1 cellular context compared by ENCODE assay signal in genomic region chr3:105503191-105503593, GRCh38.
A peak's percentile ranks its signal among the peaks of the same experiment; 100 is the strongest.
TF ChIP-seq lines count a peak whose summit lies in the region.

No MANE protein-coding gene starts in this region.

TF ChIP-seq in HepG2, 621 proteins besides CTCF, POLR2A, EP300 and RAD21 (continued from another document and continues in another):
- no peak for TF ChIP-seq ZHX2 (IDR thresholded peaks at IDR 0.05; ENCODE audit: low read depth)
- no peak; the same call in 1 of the 2 replicates for TF ChIP-seq ZHX2 (CRISPR knock-in tag; IDR thresholded peaks at IDR 0.05; ENCODE audit: borderline replicate concordance)
- TF ChIP-seq MED13 (CRISPR knock-in tag; IDR thresholded peaks at IDR 0.05), result no peak
- TF ChIP-seq HDAC1 (CRISPR knock-in tag; IDR thresholded peaks at IDR 0.05), result peak; percentile 92
- TF ChIP-seq ZSCAN29 (CRISPR knock-in tag; conservative IDR thresholded peaks at IDR 0.05), result 0 out of 2 replicates have a peak, but pooled peaks have one; percentile 36
- TF ChIP-seq ZNF510 (CRISPR knock-in tag; IDR thresholded peaks at IDR 0.05; ENCODE audit: low read depth), result no peak
- no peak for TF ChIP-seq ZNF737 (CRISPR knock-in tag; IDR thresholded peaks at IDR 0.05; ENCODE audit: borderline replicate concordance)
- TF ChIP-seq ZBTB49 (CRISPR knock-in tag; IDR thresholded peaks at IDR 0.05; ENCODE audit: borderline replicate concordance), result no peak
- peak; percentile 70 for TF ChIP-seq LCORL (IDR thresholded peaks at IDR 0.05)
- peak; percentile 91 for TF ChIP-seq LCORL (CRISPR knock-in tag; IDR thresholded peaks at IDR 0.05)
- TF ChIP-seq POGK (CRISPR knock-in tag; conservative IDR thresholded peaks at IDR 0.05), result no peak
- TF ChIP-seq RORA (CRISPR knock-in tag; IDR thresholded peaks at IDR 0.05), result no peak
- peak; percentile 54; the same call in 1 of the 2 replicates for TF ChIP-seq RCOR2 (CRISPR knock-in tag; IDR thresholded peaks at IDR 0.05)
- no peak for TF ChIP-seq ZNF678 (CRISPR knock-in tag; IDR thresholded peaks at IDR 0.05)
- TF ChIP-seq ZNF354B (CRISPR knock-in tag; IDR thresholded peaks at IDR 0.05), result no peak
- no peak; the same call in 1 of the 2 replicates for TF ChIP-seq YEATS2 (CRISPR knock-in tag; IDR thresholded peaks at IDR 0.05; ENCODE audit: borderline replicate concordance)
- TF ChIP-seq PHF20 (CRISPR knock-in tag; IDR thresholded peaks at IDR 0.05), result no peak
- TF ChIP-seq BCL6 (CRISPR knock-in tag; IDR thresholded peaks at IDR 0.05), result peak; percentile 94
- peak; percentile 91; the same call in 1 of the 2 replicates for TF ChIP-seq SATB2 (CRISPR knock-in tag; IDR thresholded peaks at IDR 0.05)
- TF ChIP-seq ZNF331 (CRISPR knock-in tag; IDR thresholded peaks at IDR 0.05), result peak; percentile 71; the same call in 1 of the 2 replicates
- TF ChIP-seq ZNF205 (CRISPR knock-in tag; IDR thresholded peaks at IDR 0.05), result peak; percentile 65; the same call in 1 of the 2 replicates
- no peak for TF ChIP-seq AFF4 (CRISPR knock-in tag; IDR thresholded peaks at IDR 0.05)
- TF ChIP-seq HNRNPUL1 (IDR thresholded peaks at IDR 0.05; ENCODE audit: low read depth, low read length), result no peak
- no peak for TF ChIP-seq NFE2 (CRISPR knock-in tag; IDR thresholded peaks at IDR 0.05)
- TF ChIP-seq ZMYM4 (CRISPR knock-in tag; IDR thresholded peaks at IDR 0.05), result peak; percentile 70; the same call in 1 of the 2 replicates
- no peak for TF ChIP-seq SMC3 (IDR thresholded peaks at IDR 0.05; ENCODE audit: low read length)
- TF ChIP-seq SRY (CRISPR knock-in tag; IDR thresholded peaks at IDR 0.05), result no peak
- no peak for TF ChIP-seq ZFP41 (CRISPR knock-in tag; IDR thresholded peaks at IDR 0.05; ENCODE audit: borderline replicate concordance)
- TF ChIP-seq GRHL1 (CRISPR knock-in tag; conservative IDR thresholded peaks at IDR 0.05), result no peak
- no peak for TF ChIP-seq ZNF713 (CRISPR knock-in tag; IDR thresholded peaks at IDR 0.05)
- TF ChIP-seq ZNF543 (CRISPR knock-in tag; IDR thresholded peaks at IDR 0.05), result no peak
- TF ChIP-seq ATF7 (IDR thresholded peaks at IDR 0.05), result peak; percentile 40; the same call in 1 of the 2 replicates
- TF ChIP-seq ATF7 (CRISPR knock-in tag; IDR thresholded peaks at IDR 0.05), result no peak; the same call in 1 of the 2 replicates
- no peak for TF ChIP-seq MXD4 (CRISPR knock-in tag; IDR thresholded peaks at IDR 0.05)
- no peak for TF ChIP-seq PLRG1 (conservative IDR thresholded peaks at IDR 0.05)
- TF ChIP-seq ELF3 (CRISPR knock-in tag; IDR thresholded peaks at IDR 0.05), result peak; percentile 92
- no peak for TF ChIP-seq NFKB2 (CRISPR knock-in tag; IDR thresholded peaks at IDR 0.05; ENCODE audit: borderline replicate concordance)
- TF ChIP-seq ATF4 (CRISPR knock-in tag; IDR thresholded peaks at IDR 0.05), result peak in 1 of 2 experiments; percentile 77; a peak in 2 of 4 replicates
- no peak for TF ChIP-seq ZNF577 (CRISPR knock-in tag; IDR thresholded peaks at IDR 0.05; ENCODE audit: borderline replicate concordance, low read depth)
- no peak for TF ChIP-seq RBM39 (IDR thresholded peaks at IDR 0.05; ENCODE audit: low read depth, low read length, poor library complexity, severe bottlenecking)
- TF ChIP-seq HDAC2 (CRISPR knock-in tag; IDR thresholded peaks at IDR 0.05), result peak; percentile 99
- TF ChIP-seq ZFP36L1 (CRISPR knock-in tag; IDR thresholded peaks at IDR 0.05), result peak; percentile 62; the same call in 1 of the 2 replicates
- TF ChIP-seq KLF6 (CRISPR knock-in tag; IDR thresholded peaks at IDR 0.05), result 0 out of 2 replicates have a peak, but pooled peaks have one; percentile 22
- TF ChIP-seq ZNF276 (CRISPR knock-in tag; IDR thresholded peaks at IDR 0.05; ENCODE audit: low read depth), result no peak
- TF ChIP-seq RFXAP (CRISPR knock-in tag; IDR thresholded peaks at IDR 0.05; ENCODE audit: borderline replicate concordance), result no peak; the same call in 1 of the 2 replicates
- peak; percentile 50; the same call in 1 of the 2 replicates for TF ChIP-seq HOMEZ (CRISPR knock-in tag; IDR thresholded peaks at IDR 0.05; ENCODE audit: low read depth)
- no peak for TF ChIP-seq POLR2AphosphoS5 (IDR thresholded peaks at IDR 0.05; ENCODE audit: low read depth, low read length)
- no peak for TF ChIP-seq NR2C2 (CRISPR knock-in tag; IDR thresholded peaks at IDR 0.05; ENCODE audit: borderline replicate concordance)
